Comparison of ENCODE assay signal across 8 cellular contexts in the genomic region with DNA sequence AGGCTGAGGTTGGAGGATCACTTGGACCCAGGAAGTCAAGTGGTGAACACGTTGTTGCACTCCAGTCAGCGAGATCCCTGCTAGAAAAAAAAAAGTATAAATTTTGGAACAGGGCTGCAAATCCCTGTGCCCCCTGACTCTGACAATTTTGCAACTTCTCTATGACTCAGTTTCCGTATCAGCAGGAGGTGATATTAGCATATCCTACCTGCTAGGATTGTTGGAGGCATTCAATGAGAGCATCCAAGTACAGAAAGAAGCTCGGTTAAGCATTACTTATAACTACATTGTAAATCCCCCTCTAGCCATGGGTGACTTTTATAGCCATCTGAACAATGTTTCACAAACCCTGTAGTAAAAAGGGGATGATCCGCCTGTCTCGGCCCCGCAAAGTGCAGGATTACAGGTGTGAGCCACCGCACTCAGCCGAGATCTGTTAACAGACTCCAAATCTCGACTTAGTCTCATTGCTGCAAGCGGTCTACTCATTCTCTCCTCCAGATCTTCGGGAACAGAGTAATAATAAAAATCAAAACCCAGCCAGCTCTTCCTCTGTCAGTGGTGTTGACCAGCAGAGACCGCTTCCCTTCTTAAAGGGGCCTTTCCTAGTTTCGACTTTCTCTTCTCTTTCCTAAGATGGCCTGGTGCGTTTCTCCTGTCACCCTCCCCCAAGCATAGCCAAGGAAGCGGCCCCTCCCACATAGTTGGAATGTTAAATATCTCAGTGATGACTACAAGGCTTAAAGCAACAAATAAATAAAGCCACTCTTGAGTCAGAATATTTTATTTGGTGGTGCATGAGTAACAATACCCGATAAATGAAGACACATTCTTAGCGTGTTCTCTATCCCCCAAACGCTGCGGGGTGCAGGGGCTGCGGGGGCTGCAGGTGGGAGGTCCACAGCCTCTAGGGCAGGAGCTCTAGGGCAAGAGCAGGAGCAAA. TPM values are rescaled to one million over a fixed set of nuclear protein-coding genes. Genes with fewer than 3 reads are reported as not detected.
A peak's percentile ranks its signal among the peaks of the same experiment; 100 is the strongest.
DNase-seq lines count a peak whose midpoint lies in the region; ATAC-seq and TF ChIP-seq lines count a peak whose summit lies in the region.

No MANE protein-coding gene starts in this region.

- H3K27me3 Mint-ChIP-seq in activated naive CD4-positive, alpha-beta T cell treated with anti-CD3 and anti-CD28 coated beads for 36 hours (ENCODE audit: low read depth) = no peaks in the 10 kb centered on the region
- no peaks in the 10 kb centered on the region for H3K27me3 Mint-ChIP-seq in activated CD4-positive, alpha-beta memory T cell treated with anti-CD3 and anti-CD28 coated beads, Interleukin-2, amount 10 ng/mL, durations not matched to agents 7 days and 5 days
- H3K27me3 Mint-ChIP-seq in glutamatergic neuron (ENCODE audit: unreplicated experiment) (peaks cover 4% of the 10 kb centered on the region), progenitor cell of endocrine pancreas (peaks cover 14% of the 10 kb centered on the region)

- H3K27ac Mint-ChIP-seq in activated naive CD4-positive, alpha-beta T cell treated with anti-CD3 and anti-CD28 coated beads for 36 hours = no peak overlapping the region
- no peak overlapping the region for H3K27ac Mint-ChIP-seq in activated naive CD4-positive, alpha-beta T cell treated with anti-CD3 and anti-CD28 coated beads, Interleukin-2, amount 50 U/mL, for 72 hours
- H3K27ac Mint-ChIP-seq in activated CD4-positive, alpha-beta memory T cell treated with anti-CD3 and anti-CD28 coated beads, Interleukin-2, amount 10 ng/mL, durations not matched to agents 7 days and 5 days = no peak overlapping the region
- H3K27ac Mint-ChIP-seq in glutamatergic neuron (ENCODE audit: unreplicated experiment) = peak overlapping the region; percentile 5
- H3K27ac Mint-ChIP-seq in progenitor cell of endocrine pancreas = peak overlapping the region; percentile 84

- H3K9me3 Mint-ChIP-seq in activated naive CD4-positive, alpha-beta T cell treated with anti-CD3 and anti-CD28 coated beads for 36 hours = no peaks in the 10 kb centered on the region
- H3K9me3 Mint-ChIP-seq in activated naive CD4-positive, alpha-beta T cell treated with anti-CD3 and anti-CD28 coated beads, Interleukin-2, amount 50 U/mL, for 72 hours = no peaks in the 10 kb centered on the region
- no peaks in the 10 kb centered on the region for H3K9me3 Mint-ChIP-seq in activated CD4-positive, alpha-beta memory T cell treated with anti-CD3 and anti-CD28 coated beads, Interleukin-2, amount 10 ng/mL, durations not matched to agents 7 days and 5 days
- H3K9me3 Mint-ChIP-seq in glutamatergic neuron (ENCODE audit: unreplicated experiment) = peaks cover 1% of the 10 kb centered on the region
- no peaks in the 10 kb centered on the region for H3K9me3 Mint-ChIP-seq in progenitor cell of endocrine pancreas (ENCODE audit: low read depth)

- peak overlapping the region; percentile 85 for H3K4me3 Mint-ChIP-seq in activated naive CD4-positive, alpha-beta T cell treated with anti-CD3 and anti-CD28 coated beads for 36 hours
- peak overlapping the region; percentile 85 for H3K4me3 Mint-ChIP-seq in activated CD4-positive, alpha-beta memory T cell treated with anti-CD3 and anti-CD28 coated beads, Interleukin-2, amount 10 ng/mL, durations not matched to agents 7 days and 5 days
- H3K4me3 Mint-ChIP-seq in glutamatergic neuron (ENCODE audit: unreplicated experiment) (peak overlapping the region; percentile 45), progenitor cell of endocrine pancreas (ENCODE audit: low read depth) (peak overlapping the region; percentile 34)

- TF ChIP-seq CTCF in glutamatergic neuron (IDR thresholded peaks at IDR 0.05; ENCODE audit: partially characterized antibody, unreplicated experiment) (no peak), progenitor cell of endocrine pancreas (IDR thresholded peaks at IDR 0.05; ENCODE audit: unreplicated experiment) (no peak)

- DNase-seq in activated naive CD4-positive, alpha-beta T cell treated with anti-CD3 and anti-CD28 coated beads for 36 hours = no peak
- no peak for DNase-seq in activated naive CD4-positive, alpha-beta T cell treated with anti-CD3 and anti-CD28 coated beads, Interleukin-2, amount 50 U/mL, for 72 hours (ENCODE audit: low spot score in 2 of 2)
- no peak for DNase-seq in activated CD4-positive, alpha-beta memory T cell treated with anti-CD3 and anti-CD28 coated beads, Interleukin-2, amount 10 ng/mL, durations not matched to agents 7 days and 5 days
- DNase-seq in glutamatergic neuron (no peak), progenitor cell of endocrine pancreas (ENCODE audit: low spot score, unreplicated experiment) (no peak)
- DNase-seq in stimulated activated CD4-positive, alpha-beta T cell treated with anti-CD3 and anti-CD28 coated beads, Interleukin-1b, Interleukin-23, amount 100 ng/mL, for 48 hours = no peak

- ATAC-seq in activated naive CD4-positive, alpha-beta T cell treated with anti-CD3 and anti-CD28 coated beads, Interleukin-2, amount 50 U/mL, for 72 hours = no peak
- ATAC-seq in HG03439 (IDR thresholded peaks at IDR 0.05; ENCODE audit: unreplicated experiment) (no peak), GM19455 (IDR thresholded peaks at IDR 0.05; ENCODE audit: unreplicated experiment) (no peak)

- H3K36me3 Mint-ChIP-seq in activated naive CD4-positive, alpha-beta T cell treated with anti-CD3 and anti-CD28 coated beads for 36 hours (ENCODE audit: low read depth) = no peaks in the 10 kb centered on the region
- peaks cover 4% of the 10 kb centered on the region in 2 donors for H3K36me3 Mint-ChIP-seq in activated naive CD4-positive, alpha-beta T cell treated with anti-CD3 and anti-CD28 coated beads, Interleukin-2, amount 50 U/mL, for 72 hours
- no peaks in the 10 kb centered on the region for H3K36me3 Mint-ChIP-seq in activated CD4-positive, alpha-beta memory T cell treated with anti-CD3 and anti-CD28 coated beads, Interleukin-2, amount 10 ng/mL, durations not matched to agents 7 days and 5 days (ENCODE audit: low read depth)
- H3K36me3 Mint-ChIP-seq in glutamatergic neuron (ENCODE audit: unreplicated experiment) (no peaks in the 10 kb centered on the region), progenitor cell of endocrine pancreas (ENCODE audit: insufficient read depth) (no peaks in the 10 kb centered on the region)

- CTCF ChIA-PET in activated naive CD4-positive, alpha-beta T cell treated with anti-CD3 and anti-CD28 coated beads for 36 hours (lab: Charles Lee) = interaction anchor here (0.5 to 1.5 kb wide), 4 partner anchors 13 to 115 kb away, joined by 3 to 4 read pairs (median 3); partner anchors contain the start of gene KPTN
- CTCF ChIA-PET in activated CD4-positive, alpha-beta memory T cell treated with anti-CD3 and anti-CD28 coated beads, Interleukin-2, amount 10 ng/mL, durations not matched to agents 7 days and 5 days (lab: Charles Lee) = interaction anchor here (0.7 to 3.6 kb wide), 2 partner anchors 82 kb away, joined by 3 to 35 read pairs; partner anchors contain the start of gene NAPA

- intact Hi-C loops in activated naive CD4-positive, alpha-beta T cell treated with anti-CD3 and anti-CD28 coated beads for 36 hours (cut with micrococcal nuclease) = no loop called here

- POLR2A ChIA-PET in activated CD4-positive, alpha-beta memory T cell treated with anti-CD3 and anti-CD28 coated beads, Interleukin-2, amount 10 ng/mL, durations not matched to agents 7 days and 5 days (lab: Charles Lee) = interaction anchor here (0.6 to 6.9 kb wide), 7 partner anchors 9 to 268 kb away, joined by 3 to 87 read pairs (median 6); partner anchors contain the start of genes BICRA and NAPA

- H3K4me1 Mint-ChIP-seq in activated naive CD4-positive, alpha-beta T cell treated with anti-CD3 and anti-CD28 coated beads for 36 hours (ENCODE audit: low read depth) = peaks cover 17% of the 10 kb centered on the region
- H3K4me1 Mint-ChIP-seq in activated CD4-positive, alpha-beta memory T cell treated with anti-CD3 and anti-CD28 coated beads, Interleukin-2, amount 10 ng/mL, durations not matched to agents 7 days and 5 days = peaks cover 44% of the 10 kb centered on the region
- H3K4me1 Mint-ChIP-seq in glutamatergic neuron (ENCODE audit: low read depth, unreplicated experiment) (peaks cover 7% of the 10 kb centered on the region), progenitor cell of endocrine pancreas (ENCODE audit: low read depth) (peaks cover 10% of the 10 kb centered on the region)

RNA-seq across cellular contexts. Expression of gene BICRA, which starts 10.3 kb away (rescaled TPM):
- 10 to 100 TPM; 11.2 to 12.5 TPM for total RNA-seq in activated naive CD4-positive, alpha-beta T cell treated with anti-CD3 and anti-CD28 coated beads for 36 hours
- 10 to 100 TPM; 13.3 to 26.3 TPM for total RNA-seq in activated naive CD4-positive, alpha-beta T cell treated with anti-CD3 and anti-CD28 coated beads, Interleukin-2, amount 50 U/mL, for 72 hours
- total RNA-seq in activated CD4-positive, alpha-beta memory T cell treated with anti-CD3 and anti-CD28 coated beads, Interleukin-2, amount 10 ng/mL, durations not matched to agents 7 days and 5 days = 10 to 100 TPM; 20.2 to 23.3 TPM
- 55.5 TPM for total RNA-seq in glutamatergic neuron (ENCODE audit: unreplicated experiment)
- total RNA-seq in progenitor cell of endocrine pancreas = 31.9 and 37.4 TPM in 2 replicates

RNA-seq across cellular contexts. Expression of gene ZNF541, which starts 25.7 kb away (rescaled TPM):
- total RNA-seq in activated naive CD4-positive, alpha-beta T cell treated with anti-CD3 and anti-CD28 coated beads for 36 hours = under 1 TPM; 0.33 to 0.44 TPM
- under 1 TPM; 0.31 to 0.57 TPM for total RNA-seq in activated naive CD4-positive, alpha-beta T cell treated with anti-CD3 and anti-CD28 coated beads, Interleukin-2, amount 50 U/mL, for 72 hours
- total RNA-seq in activated CD4-positive, alpha-beta memory T cell treated with anti-CD3 and anti-CD28 coated beads, Interleukin-2, amount 10 ng/mL, durations not matched to agents 7 days and 5 days = under 1 TPM; 0.15 to 0.20 TPM
- total RNA-seq in glutamatergic neuron (ENCODE audit: unreplicated experiment) (not detected), progenitor cell of endocrine pancreas (not detected in 2 replicates)

Comparison
In these comparisons a context has a peak if more than half of its experiments do, and no peak if none do; other contexts are left out.
1. H3K27ac Mint-ChIP-seq: peak in glutamatergic neuron (single experiment) and progenitor cell of endocrine pancreas (single experiment); none in activated naive CD4-positive, alpha-beta T cell treated with anti-CD3 and anti-CD28 coated beads for 36 hours (single experiment), activated naive CD4-positive, alpha-beta T cell treated with anti-CD3 and anti-CD28 coated beads, Interleukin-2, amount 50 U/mL, for 72 hours (0 of 2) and activated CD4-positive, alpha-beta memory T cell treated with anti-CD3 and anti-CD28 coated beads, Interleukin-2, amount 10 ng/mL, durations not matched to agents 7 days and 5 days (single experiment).
2. H3K4me3 Mint-ChIP-seq: peak in every context shown above with its lines; median percentile 85 in activated naive CD4-positive, alpha-beta T cell treated with anti-CD3 and anti-CD28 coated beads for 36 hours; 85 in activated CD4-positive, alpha-beta memory T cell treated with anti-CD3 and anti-CD28 coated beads, Interleukin-2, amount 10 ng/mL, durations not matched to agents 7 days and 5 days; 45 in glutamatergic neuron; 34 in progenitor cell of endocrine pancreas.